Comparison of ENCODE assay signal across 8 cellular contexts in the genomic region with DNA sequence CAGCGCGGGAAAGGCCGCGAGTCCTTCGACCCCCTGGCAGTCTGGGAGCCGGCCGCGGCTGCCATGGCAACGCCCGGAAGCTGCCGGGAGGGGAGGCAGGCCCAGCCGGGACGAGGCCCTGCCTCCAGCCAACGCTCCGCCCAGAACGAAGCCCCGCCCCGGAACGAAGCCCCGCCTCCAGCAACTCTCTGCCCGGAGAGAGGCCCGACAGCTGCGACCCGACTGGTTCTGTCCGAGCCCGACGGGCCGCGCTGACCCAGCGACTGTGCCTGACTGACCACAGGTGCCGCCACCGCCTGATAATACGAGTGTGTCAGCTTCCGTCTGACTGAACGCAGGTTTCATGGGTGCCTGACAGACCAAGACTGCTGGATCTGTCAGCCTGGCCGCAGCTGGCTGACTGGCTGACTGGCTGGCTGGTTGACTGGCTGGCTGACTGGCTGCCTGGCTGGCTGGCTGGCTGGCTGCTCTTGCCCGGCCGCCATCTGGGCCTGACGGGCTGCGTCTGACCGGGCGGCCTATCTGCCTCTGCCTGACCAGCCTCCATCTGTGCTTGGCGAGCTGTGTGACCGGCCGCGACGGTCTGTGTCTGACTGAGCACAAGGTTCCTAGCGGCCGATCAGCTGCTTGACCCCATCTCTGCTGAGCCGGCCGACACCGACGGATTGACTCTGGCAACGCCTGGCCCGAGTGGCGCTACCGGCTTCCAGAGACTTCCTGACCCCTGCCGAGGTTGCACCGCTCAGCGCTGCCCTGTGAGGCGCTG.
A peak's percentile ranks its signal among the peaks of the same experiment; 100 is the strongest.
DNase-seq lines count a peak whose midpoint lies in the region; ATAC-seq lines count a peak whose summit lies in the region.

No MANE protein-coding gene starts in this region.

- ATAC-seq in GM18873 (IDR thresholded peaks at IDR 0.05; ENCODE audit: low FRiP score, unreplicated experiment) (peak; percentile 75), HG03135 (IDR thresholded peaks at IDR 0.05; ENCODE audit: unreplicated experiment) (peak; percentile 85)

- in situ Hi-C loops in ACHN (cut with HindIII; ENCODE audit: low pct_ligation_motif_present, low pct_unique_long_range_greater_than_20kb, low sequenced_read_pairs) = no loop called here

- DNase-seq in ACHN = peak; percentile 82
- peak; percentile 85 for DNase-seq in NCI-H2227 treated with DMSO at 0.1 percent for 48 hours (lab: John Stamatoyannopoulos, UW)
- DNase-seq in activated CD4-positive, CD25-positive, alpha-beta regulatory T cell treated with anti-CD3 and anti-CD28 coated beads, Interleukin-2, amount 50 U/mL, for 72 hours = peak; percentile 99
- peak; percentile 32 to 71 for DNase-seq in cerebellar nuclear complex (lab: John Stamatoyannopoulos, UW)
- peak; percentile 87 for DNase-seq in kidney glomerular epithelial cell (lab: John Stamatoyannopoulos, UW)
- peak; percentile 94 for DNase-seq in stimulated activated CD4-positive, alpha-beta T cell treated with anti-CD3 and anti-CD28 coated beads, Interleukin-15, amount 100 ng/mL, for 24 hours

Comparison
In these comparisons a context has a peak if more than half of its experiments do, and no peak if none do; other contexts are left out.
1. Peak in every context shown above with its lines: DNase-seq and ATAC-seq.